Comparison of ENCODE assay signal across 15 cellular contexts in the genomic region with DNA sequence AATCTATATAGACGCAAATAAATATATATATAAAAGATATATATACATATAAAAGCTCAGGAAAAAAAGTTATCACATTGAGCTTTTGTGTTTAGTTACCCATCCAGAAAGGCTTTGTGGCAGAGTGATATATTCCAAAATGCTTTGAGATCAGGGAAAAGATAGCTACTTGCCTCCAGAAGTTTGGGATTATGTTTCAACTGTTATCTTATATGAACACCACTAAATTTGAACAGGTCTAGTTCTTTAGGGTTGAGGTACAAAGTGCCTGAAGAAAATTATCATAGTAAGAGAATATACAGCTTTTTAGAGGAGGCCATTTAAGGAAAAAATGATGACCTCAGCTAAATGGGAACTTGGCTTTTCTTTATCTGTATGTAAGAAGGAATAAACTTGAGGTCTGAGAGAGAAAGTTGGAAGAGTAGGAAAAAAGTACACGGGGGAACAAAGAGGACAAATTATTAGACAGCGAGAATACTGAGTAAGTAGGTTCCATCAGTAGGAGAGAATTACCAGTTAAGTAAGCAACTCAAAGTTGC. TPM values are rescaled to one million over a fixed set of nuclear protein-coding genes. Genes with fewer than 3 reads are reported as not detected.
DNase-seq lines count a peak whose midpoint lies in the region; ATAC-seq and TF ChIP-seq lines count a peak whose summit lies in the region.
"Had no signal": no experiment of that assay in that cellular context is flagged by ENCODE, and none has a peak within 500 bp of the region (broad histone marks: within the 10 kb centered on the region; RNA-seq: fewer than 3 reads in every experiment).

No MANE protein-coding gene starts in this region.

- H3K9ac ChIP-seq in BLaER1 treated with 17β-estradiol and CSF1 and Interleukin-3, amounts not matched to agents 10 nM and 100 nM: peak overlapping the region in 1 of 11 experiments; percentile 35; a peak in 1 of 22 replicates
- H3K9ac ChIP-seq in DND-41 (ENCODE audit: low read depth, low read length): no peak overlapping the region
- peak overlapping the region; percentile 85 for H3K9ac ChIP-seq in SK-N-MC (ENCODE audit: insufficient read length)

- peaks cover 0 to 20% (median 5%) of the 10 kb centered on the region in 11 experiments; a peak in 14 of 22 replicates for H3K36me3 ChIP-seq in BLaER1 treated with 17β-estradiol and CSF1 and Interleukin-3, amounts not matched to agents 10 nM and 100 nM
- H3K36me3 ChIP-seq in DND-41 (ENCODE audit: insufficient read depth, low read length) (no peaks in the 10 kb centered on the region), SK-N-MC (ENCODE audit: insufficient read depth, low read length) (no peaks in the 10 kb centered on the region; the same call in 1 of the 2 replicates), hepatocyte (replicated peaks; ENCODE audit: insufficient read depth, low read depth) (no peaks in the 10 kb centered on the region), tibial artery (no peaks in the 10 kb centered on the region)
- H3K36me3 ChIP-seq: right atrium auricular region had no signal

- no peak overlapping the region for H3K27ac ChIP-seq in BLaER1 treated with 17β-estradiol and CSF1 and Interleukin-3, amounts not matched to agents 10 nM and 100 nM
- no peak overlapping the region for H3K27ac ChIP-seq in DND-41 (ENCODE audit: low read length)
- H3K27ac ChIP-seq in SK-N-MC: no peak overlapping the region
- no peak overlapping the region for H3K27ac ChIP-seq in hepatocyte
- no peak overlapping the region for H3K27ac ChIP-seq in tibial artery
- H3K27ac ChIP-seq: C4-2B, dorsolateral prefrontal cortex, right atrium auricular region, upper lobe of left lung had no signal

- H3K9me3 Mint-ChIP-seq in stimulated activated effector memory CD8-positive, alpha-beta T cell treated with anti-CD3 and anti-CD28 coated beads, Interleukin-12 subunit alpha, Interleukin-12 subunit beta, amount 100 ng/mL, for 72 hours: no peaks in the 10 kb centered on the region

- ATAC-seq in DND-41 (ENCODE audit: insufficient read depth, low read depth): no peak
- no peak for ATAC-seq in stimulated activated effector memory CD8-positive, alpha-beta T cell treated with anti-CD3 and anti-CD28 coated beads, Interleukin-12 subunit alpha, Interleukin-12 subunit beta, amount 100 ng/mL, for 72 hours
- ATAC-seq: Panc1 had no signal

- peaks cover 12% of the 10 kb centered on the region for H3K36me3 Mint-ChIP-seq in stimulated activated effector memory CD8-positive, alpha-beta T cell treated with anti-CD3 and anti-CD28 coated beads, Interleukin-12 subunit alpha, Interleukin-12 subunit beta, amount 100 ng/mL, for 72 hours

- H3K9me3 ChIP-seq in BLaER1 treated with 17β-estradiol and CSF1 and Interleukin-3, amounts not matched to agents 10 nM and 100 nM (replicated peaks in 1 of 11): no peaks in the 10 kb centered on the region
- H3K9me3 ChIP-seq in DND-41 (ENCODE audit: insufficient read depth, low read length, severe bottlenecking) (no peaks in the 10 kb centered on the region), SK-N-MC (ENCODE audit: low read depth, low read length) (no peaks in the 10 kb centered on the region), hepatocyte (ENCODE audit: low read depth) (no peaks in the 10 kb centered on the region), tibial artery (no peaks in the 10 kb centered on the region)
- H3K9me3 ChIP-seq: right atrium auricular region, upper lobe of left lung had no signal

- no peak overlapping the region for H3K4me3 Mint-ChIP-seq in stimulated activated effector memory CD8-positive, alpha-beta T cell treated with anti-CD3 and anti-CD28 coated beads, Interleukin-12 subunit alpha, Interleukin-12 subunit beta, amount 100 ng/mL, for 72 hours

- DNase-seq in DND-41 (no peak), SK-N-MC (ENCODE audit: low read depth, low spot score) (no peak), hepatocyte (ENCODE audit: low spot score) (no peak), DMS153 treated with DMSO at 0.1 percent for 48 hours (lab: John Stamatoyannopoulos, UW; ENCODE audit: unreplicated experiment) (no peak), HuH-7.5 (ENCODE audit: low spot score) (no peak), tibial artery (no peak)
- DNase-seq in stimulated activated effector memory CD8-positive, alpha-beta T cell treated with anti-CD3 and anti-CD28 coated beads, Interleukin-12 subunit alpha, Interleukin-12 subunit beta, amount 100 ng/mL, for 72 hours (ENCODE audit: low spot score in 2 of 2): no peak
- DNase-seq: dorsolateral prefrontal cortex; NCI-H1436; stimulated activated CD4-positive, alpha-beta T cell treated with anti-CD3 and anti-CD28 coated beads, Interleukin-2, amount 100 ng/mL, for 24 hours; upper lobe of left lung had no signal

- H3K4me3 ChIP-seq in BLaER1 treated with 17β-estradiol and CSF1 and Interleukin-3, amounts not matched to agents 10 nM and 100 nM: 0 out of 20 replicates have a peak overlapping the region, but pooled peaks of 1 of the 10 experiments have one; percentile 95
- H3K4me3 ChIP-seq in DND-41 (ENCODE audit: low read depth in 1 of 2, low read length in 2 of 2) (no peak overlapping the region), SK-N-MC (peak overlapping the region; percentile 47; the same call in 1 of the 2 replicates), hepatocyte (no peak overlapping the region), tibial artery (no peak overlapping the region)
- H3K4me3 ChIP-seq: right atrium auricular region, upper lobe of left lung had no signal

- no peak overlapping the region for H3K27ac Mint-ChIP-seq in stimulated activated effector memory CD8-positive, alpha-beta T cell treated with anti-CD3 and anti-CD28 coated beads, Interleukin-12 subunit alpha, Interleukin-12 subunit beta, amount 100 ng/mL, for 72 hours

- H3K9me2 ChIP-seq in hepatocyte (replicated peaks; ENCODE audit: insufficient read depth): no peaks in the 10 kb centered on the region

- no peak overlapping the region for H2AFZ ChIP-seq in DND-41 (ENCODE audit: low read depth, low read length)
- peak overlapping the region; percentile 1 for H2AFZ ChIP-seq in hepatocyte

- H3K4me2 ChIP-seq in BLaER1 treated with 17β-estradiol and CSF1 and Interleukin-3, amounts not matched to agents 10 nM and 100 nM: peak overlapping the region in 10 of 11 experiments; percentile 11 to 91 (median 80); a peak in 14 of 22 replicates
- H3K4me2 ChIP-seq in DND-41 (ENCODE audit: insufficient read depth, low read length) (peak overlapping the region; percentile 74; the same call in 1 of the 2 replicates), hepatocyte (peak overlapping the region; percentile 81)

- H3K79me2 ChIP-seq in DND-41 (ENCODE audit: insufficient read depth, low read length): peaks cover 85% of the 10 kb centered on the region
- peaks cover 79% of the 10 kb centered on the region for H3K79me2 ChIP-seq in hepatocyte

- 82% methylated on average over 3 of the region's 3 CpGs for WGBS in hepatocyte (ENCODE audit: low lambda C conversion rate, missing lambda C conversion rate)

- intact Hi-C loops in tibial artery (cut with DNase I; ENCODE audit: low total_unique reads): no loop called here

- H4K20me1 ChIP-seq in BLaER1 treated with 17β-estradiol and CSF1 and Interleukin-3, amounts not matched to agents 10 nM and 100 nM: peaks cover 52 to 72% (median 67%) of the 10 kb centered on the region in 11 experiments; a peak in 21 of 22 replicates
- H4K20me1 ChIP-seq in DND-41 (ENCODE audit: insufficient read depth, low read length) (peaks cover 17% of the 10 kb centered on the region), hepatocyte (ENCODE audit: insufficient read depth, poor library complexity, severe bottlenecking) (peaks cover 42% of the 10 kb centered on the region)

- peaks cover 14 to 56% (median 25%) of the 10 kb centered on the region in 10 experiments for H3K4me1 ChIP-seq in BLaER1 treated with 17β-estradiol and CSF1 and Interleukin-3, amounts not matched to agents 10 nM and 100 nM
- H3K4me1 ChIP-seq in DND-41 (ENCODE audit: insufficient read depth, low read length) (peaks cover 25% of the 10 kb centered on the region), hepatocyte (ENCODE audit: insufficient read depth) (peaks cover 17% of the 10 kb centered on the region), tibial artery (peaks cover 0 to 52% (median 13%) of the 10 kb centered on the region in 4 donors)

- H3K4me1 Mint-ChIP-seq in stimulated activated effector memory CD8-positive, alpha-beta T cell treated with anti-CD3 and anti-CD28 coated beads, Interleukin-12 subunit alpha, Interleukin-12 subunit beta, amount 100 ng/mL, for 72 hours: peaks cover 40% of the 10 kb centered on the region

- TF ChIP-seq CTCF in DND-41 (IDR thresholded peaks at IDR 0.05; ENCODE audit: borderline replicate concordance, extremely low read depth, low read length, poor library complexity, severe bottlenecking): no peak
- TF ChIP-seq CTCF in hepatocyte (IDR thresholded peaks at IDR 0.05; ENCODE audit: poor library complexity): no peak
- TF ChIP-seq CTCF in tibial artery (IDR thresholded peaks at IDR 0.05): no peak

- H3K27me3 ChIP-seq in BLaER1 treated with 17β-estradiol and CSF1 and Interleukin-3, amounts not matched to agents 10 nM and 100 nM: no peaks in the 10 kb centered on the region
- H3K27me3 ChIP-seq in DND-41 (ENCODE audit: insufficient read depth, low read length, poor library complexity) (no peaks in the 10 kb centered on the region), hepatocyte (no peaks in the 10 kb centered on the region), tibial artery (no peaks in the 10 kb centered on the region)
- H3K27me3 ChIP-seq: dorsolateral prefrontal cortex, right atrium auricular region, upper lobe of left lung had no signal

RNA-seq across cellular contexts. Expression of a gene that starts 2.4 kb away (rescaled TPM):
- total RNA-seq in hepatocyte: 34.3 and 40.6 TPM in 2 replicates
- polyA plus RNA-seq in hepatocyte: 50.5 and 52.1 TPM in 2 replicates

RNA-seq across cellular contexts. Expression of a gene that starts 2.6 kb away (rescaled TPM):
- 26.5 and 30.9 TPM in 2 replicates for total RNA-seq in hepatocyte
- polyA plus RNA-seq in hepatocyte: 8.7 and 10.1 TPM in 2 replicates
